ENCODE assay signal across 19 cellular contexts in the genomic region with DNA sequence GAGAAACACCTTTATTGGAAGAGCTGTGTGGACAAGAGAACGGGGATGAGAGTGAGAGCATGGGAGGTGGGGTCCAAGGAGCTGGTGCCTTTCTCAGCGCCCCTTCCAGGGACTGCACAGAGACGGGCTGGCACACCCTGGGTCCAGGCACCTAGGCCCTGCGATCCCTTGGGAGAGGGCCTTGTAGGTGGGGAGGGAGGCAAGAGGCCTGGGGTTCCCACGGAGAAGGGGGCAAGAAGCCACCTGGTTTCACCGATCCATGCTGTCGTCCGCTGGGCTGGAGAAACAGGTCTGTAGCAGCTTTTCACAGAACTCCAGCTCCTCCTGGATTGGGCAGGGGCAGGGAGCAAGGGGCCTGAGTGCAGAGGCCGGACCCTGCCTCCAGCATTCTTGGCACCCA. TPM values are rescaled to one million over a fixed set of nuclear protein-coding genes. Genes with fewer than 3 reads are reported as not detected.
"Had no signal": no experiment of that assay in that cellular context is flagged by ENCODE, and none has a peak within 500 bp of the region (broad histone marks: within the 10 kb centered on the region; RNA-seq: fewer than 3 reads in every experiment).

No MANE protein-coding gene starts in this region.

- H3K27me3 Mint-ChIP-seq: dendritic cell treated with granulocyte-macrophage colony-stimulating factor and Interleukin-4, amounts not matched to agents 40 ng/mL and 50 ng/mL, for 4 days; effector memory CD8-positive, alpha-beta T cell; natural killer cell treated with Interleukin-12 subunit alpha and Interleukin-12 subunit beta and Interleukin-15 and Interleukin-18, amount 100 ng/mL, for 72 hours; type B pancreatic cell had no signal

- H3K4me3 Mint-ChIP-seq: dendritic cell treated with granulocyte-macrophage colony-stimulating factor and Interleukin-4, amounts not matched to agents 40 ng/mL and 50 ng/mL, for 4 days; immature natural killer cell; natural killer cell treated with Interleukin-12 subunit alpha and Interleukin-12 subunit beta and Interleukin-15 and Interleukin-18, amount 100 ng/mL, for 72 hours; type B pancreatic cell had no signal

- H3K9me3 ChIP-seq: esophagus squamous epithelium, gastroesophageal sphincter, left ventricle myocardium inferior, lower lobe of right lung, sigmoid colon had no signal

- H3K4me3 ChIP-seq: esophagus squamous epithelium, gastroesophageal sphincter, left ventricle myocardium inferior, lower lobe of right lung, sigmoid colon, skin epidermis had no signal

- H3K27ac Mint-ChIP-seq: dendritic cell treated with granulocyte-macrophage colony-stimulating factor and Interleukin-4, amounts not matched to agents 40 ng/mL and 50 ng/mL, for 4 days; natural killer cell treated with Interleukin-12 subunit alpha and Interleukin-12 subunit beta and Interleukin-15 and Interleukin-18, amount 100 ng/mL, for 72 hours; type B pancreatic cell had no signal

- H3K27ac ChIP-seq: esophagus squamous epithelium, gastroesophageal sphincter, left ventricle myocardium inferior, lower lobe of right lung, sigmoid colon, skin epidermis had no signal

- H3K27me3 ChIP-seq: esophagus squamous epithelium, gastroesophageal sphincter, sigmoid colon had no signal

- ATAC-seq: effector memory CD8-positive, alpha-beta T cell; gastroesophageal sphincter; lower lobe of right lung; natural killer cell treated with Interleukin-12 subunit alpha and Interleukin-12 subunit beta and Interleukin-15 and Interleukin-18, amount 100 ng/mL, for 72 hours had no signal

- DNase-seq: effector memory CD8-positive, alpha-beta T cell; esophagus squamous epithelium; foreskin fibroblast; glutamatergic neuron; immature natural killer cell; left ventricle myocardium inferior; lower lobe of right lung; mesenchymal stem cell; midbrain; sigmoid colon; stimulated activated CD4-positive, alpha-beta T cell treated with anti-CD3 and anti-CD28 coated beads, Interleukin-2, amount 100 ng/mL, for 24 hours; stimulated activated CD4-positive, alpha-beta T cell treated with anti-CD3 and anti-CD28 coated beads, Interleukin-4, amount 100 ng/mL, for 4 hours; stimulated activated naive CD4-positive, alpha-beta T cell treated with Interleukin-2 at 50 U/mL for 16 hours had no signal

RNA-seq across cellular contexts. Expression of gene BRSK1, which starts 21.4 kb away (rescaled TPM):
- polyA plus RNA-seq: immature natural killer cell had no signal

RNA-seq across cellular contexts. Expression of gene PTPRH, which starts 53.1 kb away (rescaled TPM):
- total RNA-seq: osteocyte had no signal
- polyA plus RNA-seq: immature natural killer cell had no signal
